Comparison of ENCODE assay signal across 9 cellular contexts in the genomic region with DNA sequence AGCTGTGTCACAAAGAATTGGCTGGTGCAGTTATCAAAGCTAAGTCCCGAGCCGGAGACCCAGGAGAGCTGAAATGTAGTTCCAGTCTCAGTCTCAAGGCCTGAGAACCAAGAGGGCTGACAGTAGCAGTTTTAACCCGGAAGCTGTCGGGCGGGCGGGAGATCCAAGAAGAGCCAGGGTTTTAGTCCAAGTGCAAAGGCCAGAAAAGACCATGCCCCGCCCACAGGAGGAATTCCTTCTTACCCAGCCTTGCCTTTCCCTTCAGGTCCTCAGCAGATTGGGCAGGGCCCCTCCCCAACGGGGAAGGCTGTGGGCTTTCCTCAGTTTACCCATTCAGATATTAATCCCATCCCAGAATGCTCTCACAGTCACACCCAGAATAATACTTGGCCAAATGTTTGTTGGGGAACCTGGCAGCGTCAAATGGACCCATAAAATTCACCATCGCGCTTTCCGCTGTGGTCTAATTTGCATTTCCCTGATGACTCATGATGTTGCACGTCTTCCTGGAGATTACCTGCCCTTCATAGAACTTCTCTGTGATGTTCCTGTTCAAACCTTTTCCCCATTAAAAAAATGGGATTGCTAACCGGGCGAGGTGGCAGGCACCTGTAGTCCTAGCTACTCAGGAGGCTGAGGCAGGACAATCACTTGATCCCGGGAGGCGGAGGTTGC. TPM values are rescaled to one million over a fixed set of nuclear protein-coding genes. Genes with fewer than 3 reads are reported as not detected.
A peak's percentile ranks its signal among the peaks of the same experiment; 100 is the strongest.
DNase-seq lines count a peak whose midpoint lies in the region; TF ChIP-seq lines count a peak whose summit lies in the region.
"Had no signal": no experiment of that assay in that cellular context is flagged by ENCODE, and none has a peak within 500 bp of the region (broad histone marks: within the 10 kb centered on the region; RNA-seq: fewer than 3 reads in every experiment).

No MANE protein-coding gene starts in this region.

- peaks cover 91% of the 10 kb centered on the region for H3K79me2 ChIP-seq in Loucy (ENCODE audit: insufficient read depth, low read length)

- H3K4me1 Mint-ChIP-seq in endodermal cell (peaks cover 15% of the 10 kb centered on the region), osteocyte (ENCODE audit: unreplicated experiment) (peaks cover 24% of the 10 kb centered on the region), immature natural killer cell (peaks cover 49 to 63% of the 10 kb centered on the region in 2 donors)

- peak overlapping the region; percentile 21 for H3K4me2 ChIP-seq in Loucy (ENCODE audit: low read depth, low read length, poor library complexity, severe bottlenecking)

- no peaks in the 10 kb centered on the region for H3K9me2 ChIP-seq in Loucy (replicated peaks; ENCODE audit: low read depth, low read length)

- H3K27ac ChIP-seq in endodermal cell (ENCODE audit: low read depth, low read length), result no peak overlapping the region

- no peaks in the 10 kb centered on the region for H3F3A ChIP-seq in Loucy (ENCODE audit: low read depth)

- TF ChIP-seq CTCF in Loucy (conservative IDR thresholded peaks at IDR 0.05; ENCODE audit: low read length) (no peak), endodermal cell (conservative IDR thresholded peaks at IDR 0.05) (no peak), osteocyte (IDR thresholded peaks at IDR 0.05) (no peak)

- H4K20me1 ChIP-seq in Loucy (ENCODE audit: insufficient read depth, low read length, poor library complexity, severe bottlenecking), result peaks cover 21% of the 10 kb centered on the region

- H3K27ac Mint-ChIP-seq in endodermal cell (peak overlapping the region; percentile 30), osteocyte (ENCODE audit: unreplicated experiment) (no peak overlapping the region), immature natural killer cell (peak overlapping the region in 3 of 6 donors; percentile 36 to 73 (median 72))

- H3K9me3 ChIP-seq in Loucy (ENCODE audit: insufficient read depth, low read depth, low read length), result no peaks in the 10 kb centered on the region
- no peaks in the 10 kb centered on the region for H3K9me3 ChIP-seq in endodermal cell (ENCODE audit: control insufficient read depth, low read length)

- H2AFZ ChIP-seq in Loucy (ENCODE audit: low read length), result no peak overlapping the region

- no peaks in the 10 kb centered on the region for H3K9me3 Mint-ChIP-seq in endodermal cell
- no peaks in the 10 kb centered on the region for H3K9me3 Mint-ChIP-seq in osteocyte (ENCODE audit: unreplicated experiment)
- H3K9me3 Mint-ChIP-seq in immature natural killer cell, result no peaks in the 10 kb centered on the region

- WGBS in endodermal cell (ENCODE audit: insufficient coverage in 1 of 2, insufficient read length in 1 of 2), 2 experiments, result 89 to 90% methylated on average over 17 of the region's 17 CpGs

- DNase-seq in activated CD4-positive, alpha-beta T cell treated with anti-CD3 and anti-CD28 coated beads, Interleukin-2, amount 50 U/mL, for 1 hour, result peak; percentile 28
- DNase-seq in endodermal cell (peak; percentile 41), osteocyte (ENCODE audit: extremely low spot score, unreplicated experiment) (no peak), hippocampal formation (lab: John Stamatoyannopoulos, UW) (no peak), immature natural killer cell (no peak)
- DNase-seq in stimulated activated CD4-positive, alpha-beta T cell treated with anti-CD3 and anti-CD28 coated beads, Interleukin-4, amount 100 ng/mL, for 24 hours, result peak; percentile 50
- DNase-seq: NCI-H1436; NK-92 treated with Interleukin-12 subunit alpha and Interleukin-12 subunit beta, amount 100 ng/mL, for 24 hours had no signal

- peaks cover 34% of the 10 kb centered on the region for H3K36me3 Mint-ChIP-seq in endodermal cell (ENCODE audit: low read depth)
- H3K36me3 Mint-ChIP-seq in osteocyte (ENCODE audit: unreplicated experiment), result peaks cover 7% of the 10 kb centered on the region
- peaks cover 0 to 4% (median 3%) of the 10 kb centered on the region in 3 donors for H3K36me3 Mint-ChIP-seq in immature natural killer cell

- H3K36me3 ChIP-seq in Loucy (ENCODE audit: insufficient read depth, low read length) (no peaks in the 10 kb centered on the region; the same call in 1 of the 2 replicates), endodermal cell (ENCODE audit: control insufficient read depth, insufficient read depth, low read length) (peaks cover 18% of the 10 kb centered on the region)

- no peaks in the 10 kb centered on the region for H3K27me3 ChIP-seq in Loucy (ENCODE audit: insufficient read depth, low read length, poor library complexity, severe bottlenecking)
- no peaks in the 10 kb centered on the region for H3K27me3 ChIP-seq in endodermal cell (ENCODE audit: control insufficient read depth, insufficient read depth, low read length, poor library complexity, severe bottlenecking)

- H3K9ac ChIP-seq in Loucy (ENCODE audit: low read depth, low read length, poor library complexity, severe bottlenecking) (no peak overlapping the region), endodermal cell (ENCODE audit: extremely low read depth, low read length, poor library complexity, severe bottlenecking) (no peak overlapping the region)

- H3K27me3 Mint-ChIP-seq in endodermal cell (ENCODE audit: insufficient read depth) (no peaks in the 10 kb centered on the region), osteocyte (ENCODE audit: unreplicated experiment) (no peaks in the 10 kb centered on the region), immature natural killer cell (ENCODE audit: low read depth in 3 of 3) (peaks cover 0 to 2% (median 1%) of the 10 kb centered on the region in 3 donors)

- H3K4me1 ChIP-seq in Loucy (ENCODE audit: insufficient read depth, low read length, poor library complexity, severe bottlenecking) (peaks cover 6% of the 10 kb centered on the region), endodermal cell (ENCODE audit: control insufficient read depth, insufficient read depth, low read length) (peaks cover 5% of the 10 kb centered on the region)

- H3K4me3 ChIP-seq in Loucy (ENCODE audit: low read length, poor library complexity, severe bottlenecking), result peak overlapping the region; percentile 16
- no peak overlapping the region for H3K4me3 ChIP-seq in endodermal cell (ENCODE audit: low read length)

- H3K4me3 Mint-ChIP-seq in endodermal cell (no peak overlapping the region), osteocyte (ENCODE audit: unreplicated experiment) (no peak overlapping the region), immature natural killer cell (no peak overlapping the region)

RNA-seq across cellular contexts. Expression of a gene that starts 16.2 kb away (rescaled TPM):
- total RNA-seq in endodermal cell (10 to 100 TPM; 48.8 to 72.7 TPM), osteocyte (62.5 and 62.9 TPM in 2 replicates)
- 72.4 TPM for polyA plus RNA-seq in endodermal cell (2013, experiment 1 of 2)
- 65.4 TPM for polyA plus RNA-seq in endodermal cell (2013, experiment 2 of 2)
- 10 to 100 TPM; 60.7 to 76.0 (median 72.9) TPM for polyA plus RNA-seq in immature natural killer cell

RNA-seq across cellular contexts. Expression of a gene that starts 41.1 kb away (rescaled TPM):
- 10 to 100 TPM; 50.4 to 61.6 TPM for total RNA-seq in endodermal cell
- polyA plus RNA-seq in endodermal cell (2013, experiment 1 of 2), result 19.2 TPM
- 17.1 TPM for polyA plus RNA-seq in endodermal cell (2013, experiment 2 of 2)
- 25.3 and 26.7 TPM in 2 replicates for total RNA-seq in osteocyte
- 1 to 10 TPM; 3.2 to 7.0 (median 4.0) TPM for polyA plus RNA-seq in immature natural killer cell

RNA-seq across cellular contexts. Expression of a gene that starts 57.0 kb away (rescaled TPM):
- total RNA-seq in endodermal cell (100 to 1,000 TPM; 181 to 189 TPM), osteocyte (172 and 176 TPM in 2 replicates)
- polyA plus RNA-seq in endodermal cell (2013, experiment 1 of 2), result 145 TPM
- polyA plus RNA-seq in endodermal cell (2013, experiment 2 of 2), result 147 TPM
- polyA plus RNA-seq in immature natural killer cell, result 100 to 1,000 TPM in 1 of 3 donors, 10 to 100 TPM in 2; 72.1 to 110 (median 77.7) TPM

Comparison
In these comparisons a context has a peak if more than half of its experiments do, and no peak if none do; other contexts are left out.
1. DNase-seq: peak in activated CD4-positive, alpha-beta T cell treated with anti-CD3 and anti-CD28 coated beads, Interleukin-2, amount 50 U/mL, for 1 hour (single experiment), endodermal cell (single experiment) and stimulated activated CD4-positive, alpha-beta T cell treated with anti-CD3 and anti-CD28 coated beads, Interleukin-4, amount 100 ng/mL, for 24 hours (single experiment); none in osteocyte (single experiment), hippocampal formation (0 of 2) and immature natural killer cell (0 of 3).